18 cellular contexts compared by ENCODE assay signal in genomic region chr9:133918123-133918813, GRCh38.
DNase-seq lines count a peak whose midpoint lies in the region; ATAC-seq, FAIRE-seq and TF ChIP-seq lines count a peak whose summit lies in the region.
"Had no signal": no experiment of that assay in that cellular context is flagged by ENCODE, and none has a peak within 500 bp of the region (broad histone marks: within the 10 kb centered on the region; RNA-seq: fewer than 3 reads in every experiment).

No MANE protein-coding gene starts in this region.

- peak overlapping the region; percentile 72 for H3K4me2 ChIP-seq in astrocyte (ENCODE audit: low read length)
- H3K4me2 ChIP-seq in trophoblast cell (ENCODE audit: low read length), result no peak overlapping the region

- TF ChIP-seq POLR2A in erythroblast (IDR thresholded peaks at IDR 0.05; ENCODE audit: low read length), result no peak

- no peak overlapping the region for H4K12ac ChIP-seq in trophoblast cell (ENCODE audit: low read depth, low read length)

- H3K9me3 ChIP-seq in Caco-2 (no peaks in the 10 kb centered on the region), astrocyte (ENCODE audit: insufficient read depth, low read depth, low read length) (no peaks in the 10 kb centered on the region), trophoblast cell (ENCODE audit: insufficient read depth, low read depth, low read length) (peaks cover 5% of the 10 kb centered on the region)
- H3K9me3 ChIP-seq: neutrophil had no signal

- WGBS in trophoblast cell (ENCODE audit: extremely low coverage, insufficient coverage, insufficient read length), result no CpG with 5 or more reads among the region's 24 CpGs

- H3K36me3 Mint-ChIP-seq in Caco-2 (ENCODE audit: insufficient read depth, unreplicated experiment) (peaks cover 26% of the 10 kb centered on the region), astrocyte (ENCODE audit: low read depth, unreplicated experiment) (peaks cover 19% of the 10 kb centered on the region)

- no peak for DNase-seq in Caco-2
- DNase-seq in astrocyte (ENCODE audit: low read depth), result peak; percentile 24
- DNase-seq in head of caudate nucleus, result peak in 28 of 42 donors; percentile 11 to 72 (median 50)
- no peak for DNase-seq in trophoblast cell
- DNase-seq in erythroblast (lab: John Stamatoyannopoulos, UW), result no peak
- no peak for DNase-seq in NCI-H128 (lab: John Stamatoyannopoulos, UW; ENCODE audit: unreplicated experiment)
- DNase-seq in GM19240 (ENCODE audit: insufficient read length, low spot score), result no peak
- DNase-seq: foreskin melanocyte, KG1, NCI-H2081, retina, SHP77 had no signal

- H2BK12ac ChIP-seq in trophoblast cell (ENCODE audit: low read length), result no peak overlapping the region

- H2AK5ac ChIP-seq in trophoblast cell (ENCODE audit: low read length), result no peak overlapping the region

- no peak for FAIRE-seq in astrocyte (lab: Jason Lieb, UNC)
- FAIRE-seq: endometrium had no signal

- intact Hi-C loops in Caco-2 (cut with micrococcal nuclease; ENCODE audit: unreplicated experiment), result no loop called here
- intact Hi-C loops in head of caudate nucleus (cut with DNase I), result no loop called here

- no peak overlapping the region for H4K91ac ChIP-seq in trophoblast cell (ENCODE audit: low read depth, low read length)

- H3K9ac ChIP-seq in astrocyte (ENCODE audit: low read length) (peak overlapping the region; percentile 38), trophoblast cell (ENCODE audit: low read length) (no peak overlapping the region)

- peak overlapping the region; percentile 80 for H3K4ac ChIP-seq in trophoblast cell (ENCODE audit: low read depth, low read length)

- CTCF ChIA-PET in Caco-2 (lab: Charles Lee), result interaction anchor here (0.7 to 1.2 kb wide), 2 partner anchors 75 to 362 kb away, joined by 3 to 4 read pairs; no protein-coding TSS in a partner anchor

- TF ChIP-seq CTCF in Caco-2 (IDR thresholded peaks at IDR 0.05; ENCODE audit: insufficient read depth in 1 of 2, low read depth in 1 of 2, low read length in 1 of 2, severe bottlenecking in 1 of 2, unreplicated experiment in 1 of 2) (no peak), astrocyte (IDR thresholded peaks at IDR 0.05; ENCODE audit: insufficient read depth, low read depth, low read length) (no peak)

- H3K79me2 ChIP-seq in astrocyte (ENCODE audit: insufficient read depth, low read length), result peaks cover 86% of the 10 kb centered on the region
- H3K79me2 ChIP-seq in trophoblast cell (ENCODE audit: control insufficient read depth, insufficient read depth, low read length, poor library complexity), result peaks cover 38% of the 10 kb centered on the region

- H3K4me3 ChIP-seq in Caco-2 (ENCODE audit: low read depth, low read length), result no peak overlapping the region
- no peak overlapping the region for H3K4me3 ChIP-seq in astrocyte (ENCODE audit: insufficient read depth, low read depth, low read length)
- no peak overlapping the region for H3K4me3 ChIP-seq in trophoblast cell (ENCODE audit: low read depth, low read length)
- H3K4me3 ChIP-seq: cardiac muscle cell had no signal

- H3K4me1 ChIP-seq in Caco-2 (no peaks in the 10 kb centered on the region), astrocyte (ENCODE audit: insufficient read depth, low read length) (peaks cover 27% of the 10 kb centered on the region), trophoblast cell (ENCODE audit: control insufficient read depth in 1 of 2, insufficient read depth in 2 of 2, low read length in 2 of 2) (peaks cover 12 to 28% of the 10 kb centered on the region in 2 experiments)

- H3K4me3 Mint-ChIP-seq in Caco-2 (ENCODE audit: unreplicated experiment) (no peak overlapping the region), astrocyte (ENCODE audit: unreplicated experiment) (no peak overlapping the region)
- H3K4me3 Mint-ChIP-seq: activated T-helper 1 cell treated with anti-CD3 and anti-CD28 coated beads, Interleukin-12 subunit alpha, Interleukin-12 subunit beta, Interleukin-2, Interleukin-4 antibody, amounts not matched to agents 30 ng/mL and 10 ng/mL and 1 ng/mL, durations not matched to agents 14 hours and 24 hours and 36 hours; memory B cell had no signal

- H4K20me1 ChIP-seq in astrocyte (ENCODE audit: insufficient read depth, low read length), result peaks cover 88% of the 10 kb centered on the region

- peak overlapping the region; percentile 32 for H3K27ac ChIP-seq in astrocyte (ENCODE audit: low read depth, low read length)
- no peak overlapping the region for H3K27ac ChIP-seq in trophoblast cell (ENCODE audit: low read depth, low read length)
- H3K27ac ChIP-seq: neutrophil had no signal

- peaks cover 5% of the 10 kb centered on the region for H3K79me1 ChIP-seq in trophoblast cell (ENCODE audit: low read length)

- H3K36me3 ChIP-seq in Caco-2 (ENCODE audit: control insufficient read depth, insufficient read depth, low read length) (no peaks in the 10 kb centered on the region; the same call in none of the 2 replicates), astrocyte (ENCODE audit: insufficient read depth, low read length) (no peaks in the 10 kb centered on the region), trophoblast cell (ENCODE audit: control insufficient read depth in 1 of 2, insufficient read depth in 2 of 2, low read length in 2 of 2) (peaks cover 16 to 34% of the 10 kb centered on the region in 2 experiments)
- H3K36me3 ChIP-seq: cardiac muscle cell, neutrophil had no signal

- H3K27me3 ChIP-seq in Caco-2 (replicated peaks; ENCODE audit: control insufficient read depth, insufficient read depth, low read length), result no peaks in the 10 kb centered on the region
- no peaks in the 10 kb centered on the region for H3K27me3 ChIP-seq in astrocyte (ENCODE audit: insufficient read depth, low read length)
- no peaks in the 10 kb centered on the region for H3K27me3 ChIP-seq in trophoblast cell (ENCODE audit: insufficient read depth, low read length)
- H3K27me3 ChIP-seq: cardiac muscle cell had no signal

- no peaks in the 10 kb centered on the region for H3K9me3 Mint-ChIP-seq in Caco-2 (ENCODE audit: unreplicated experiment)
- H3K9me3 Mint-ChIP-seq in astrocyte (ENCODE audit: unreplicated experiment), result peaks cover 2% of the 10 kb centered on the region
- H3K9me3 Mint-ChIP-seq: activated T-helper 1 cell treated with anti-CD3 and anti-CD28 coated beads, Interleukin-12 subunit alpha, Interleukin-12 subunit beta, Interleukin-2, Interleukin-4 antibody, amounts not matched to agents 30 ng/mL and 10 ng/mL and 1 ng/mL, durations not matched to agents 14 hours and 24 hours and 36 hours; memory B cell had no signal

- peak overlapping the region; percentile 15 for H4K8ac ChIP-seq in trophoblast cell (ENCODE audit: low read depth, low read length)

- H2BK120ac ChIP-seq in trophoblast cell (ENCODE audit: insufficient read depth, low read length, poor library complexity), result no peak overlapping the region

- no TSS peak for BruUV-seq in Caco-2 (replicated peaks; lab: Mats Ljungman, UMichigan)

- H3K4me1 Mint-ChIP-seq in Caco-2 (ENCODE audit: low read depth, unreplicated experiment) (peaks cover 14% of the 10 kb centered on the region), astrocyte (ENCODE audit: low read depth, unreplicated experiment) (peaks cover 12% of the 10 kb centered on the region)

- H3K27me3 Mint-ChIP-seq in Caco-2 (ENCODE audit: insufficient read depth, unreplicated experiment) (no peaks in the 10 kb centered on the region), astrocyte (ENCODE audit: low read depth, unreplicated experiment) (no peaks in the 10 kb centered on the region)
- H3K27me3 Mint-ChIP-seq: memory B cell had no signal

- ATAC-seq in GM18873 (IDR thresholded peaks at IDR 0.05; ENCODE audit: low FRiP score, unreplicated experiment), result no peak

- H3K23ac ChIP-seq in trophoblast cell (ENCODE audit: low read length), result no peak overlapping the region

- H3K14ac ChIP-seq in trophoblast cell (ENCODE audit: low read length), result no peak overlapping the region

- H3K18ac ChIP-seq in trophoblast cell (ENCODE audit: low read length), result no peak overlapping the region

- no peak overlapping the region for H2BK5ac ChIP-seq in trophoblast cell (ENCODE audit: low read depth, low read length, poor library complexity)

- POLR2A ChIA-PET in Caco-2 (lab: Charles Lee), result no interaction called here

- peak overlapping the region; percentile 13 for H2AFZ ChIP-seq in astrocyte (ENCODE audit: low read depth, low read length)
- no peak overlapping the region for H2AFZ ChIP-seq in trophoblast cell (ENCODE audit: insufficient read depth, low read length, poor library complexity)

- H3K27ac Mint-ChIP-seq in Caco-2 (ENCODE audit: unreplicated experiment) (peak overlapping the region; percentile 27), astrocyte (ENCODE audit: unreplicated experiment) (no peak overlapping the region)
- H3K27ac Mint-ChIP-seq: activated T-helper 1 cell treated with anti-CD3 and anti-CD28 coated beads, Interleukin-12 subunit alpha, Interleukin-12 subunit beta, Interleukin-2, Interleukin-4 antibody, amounts not matched to agents 30 ng/mL and 10 ng/mL and 1 ng/mL, durations not matched to agents 14 hours and 24 hours and 36 hours; memory B cell had no signal

Comparison
In these comparisons a context has a peak if more than half of its experiments do, and no peak if none do; other contexts are left out.
1. DNase-seq: peak in astrocyte (single experiment) and head of caudate nucleus (28 of 42); none in Caco-2 (0 of 2), trophoblast cell (0 of 2), erythroblast (0 of 2), NCI-H128 (single experiment) and GM19240 (single experiment).